ENCODE assay signal across 9 cellular contexts in genomic region chr19:3056454-3057016, GRCh38. TPM values are rescaled to one million over a fixed set of nuclear protein-coding genes. Genes with fewer than 3 reads are reported as not detected.
DNase-seq lines count a peak whose midpoint lies in the region; ATAC-seq, FAIRE-seq and TF ChIP-seq lines count a peak whose summit lies in the region.
"Had no signal": no experiment of that assay in that cellular context is flagged by ENCODE, and none has a peak within 500 bp of the region (broad histone marks: within the 10 kb centered on the region; RNA-seq: fewer than 3 reads in every experiment).

No MANE protein-coding gene starts in this region.

- DNase-seq in Caco-2, result no peak
- peak; percentile 77 for DNase-seq in NCI-H2227 (lab: John Stamatoyannopoulos, UW; ENCODE audit: unreplicated experiment)
- peak; percentile 86 for DNase-seq in endodermal cell
- DNase-seq in pancreas, result peak in 1 of 6 donors; percentile 46
- DNase-seq in NCI-H146 treated with DMSO at 0.1 percent for 48 hours (lab: John Stamatoyannopoulos, UW; ENCODE audit: unreplicated experiment), result no peak
- DNase-seq in stimulated activated naive CD4-positive, alpha-beta T cell treated with Interleukin-2 at 50 U/mL for 16 hours (lab: John Stamatoyannopoulos, UW), result no peak
- DNase-seq in NK-92 treated with Interleukin-12 subunit alpha and Interleukin-12 subunit beta, amount 100 ng/mL, for 24 hours (lab: John Stamatoyannopoulos, UW), result no peak
- DNase-seq: T-helper 9 cell had no signal

- no peak overlapping the region for H3K4me3 Mint-ChIP-seq in Caco-2 (ENCODE audit: unreplicated experiment)
- no peak overlapping the region for H3K4me3 Mint-ChIP-seq in endodermal cell

- H3K9me3 Mint-ChIP-seq in Caco-2 (ENCODE audit: unreplicated experiment) (no peaks in the 10 kb centered on the region), endodermal cell (no peaks in the 10 kb centered on the region)

- no peak for TF ChIP-seq CTCF in Caco-2 (IDR thresholded peaks at IDR 0.05; ENCODE audit: insufficient read depth in 1 of 2, low read depth in 1 of 2, low read length in 1 of 2, severe bottlenecking in 1 of 2, unreplicated experiment in 1 of 2)
- no peak for TF ChIP-seq CTCF in endodermal cell (conservative IDR thresholded peaks at IDR 0.05)
- no peak for TF ChIP-seq CTCF in pancreas (IDR thresholded peaks at IDR 0.05)

- H3K9me3 ChIP-seq in Caco-2 (no peaks in the 10 kb centered on the region), endodermal cell (ENCODE audit: control insufficient read depth, low read length) (no peaks in the 10 kb centered on the region), pancreas (no peaks in the 10 kb centered on the region)

- POLR2A ChIA-PET in Caco-2 (lab: Charles Lee), result no interaction called here

- WGBS in endodermal cell (ENCODE audit: insufficient coverage in 1 of 2, insufficient read length in 1 of 2), 2 experiments, result 23 to 33% methylated on average over 4 to 10 of the region's 10 CpGs
- 14 to 18% methylated on average over 10 of the region's 10 CpGs for WGBS in pancreas, 2 donors

- ATAC-seq in pancreas (peak in 3 of 4 donors; percentile 1 to 3 (median 2)), GM18867 (IDR thresholded peaks at IDR 0.05; ENCODE audit: unreplicated experiment) (no peak)

- H3K27ac Mint-ChIP-seq in Caco-2 (ENCODE audit: unreplicated experiment) (peak overlapping the region; percentile 69), endodermal cell (peak overlapping the region; percentile 86)

- BruUV-seq in Caco-2 (replicated peaks; lab: Mats Ljungman, UMichigan), result no TSS peak

- H3K27me3 ChIP-seq in Caco-2 (replicated peaks; ENCODE audit: control insufficient read depth, insufficient read depth, low read length), result no peaks in the 10 kb centered on the region
- no peaks in the 10 kb centered on the region for H3K27me3 ChIP-seq in endodermal cell (ENCODE audit: control insufficient read depth, insufficient read depth, low read length, poor library complexity, severe bottlenecking)
- H3K27me3 ChIP-seq in pancreas, result no peaks in the 10 kb centered on the region

- H3K9ac ChIP-seq in endodermal cell (ENCODE audit: extremely low read depth, low read length, poor library complexity, severe bottlenecking), result peak overlapping the region; percentile 59

- H3K4me1 ChIP-seq in Caco-2 (peaks cover 9% of the 10 kb centered on the region; the same call in 1 of the 2 replicates), endodermal cell (ENCODE audit: control insufficient read depth, insufficient read depth, low read length) (peaks cover 13% of the 10 kb centered on the region), pancreas (peaks cover 27 to 51% (median 34%) of the 10 kb centered on the region in 3 donors)

- H3K36me3 Mint-ChIP-seq in Caco-2 (ENCODE audit: insufficient read depth, unreplicated experiment), result peaks cover 20% of the 10 kb centered on the region
- peaks cover 55% of the 10 kb centered on the region for H3K36me3 Mint-ChIP-seq in endodermal cell (ENCODE audit: low read depth)

- CTCF ChIA-PET in Caco-2 (lab: Charles Lee), result interaction anchor here (0.6 kb wide), 1 partner anchor 75 kb away, joined by 3 read pairs; no protein-coding TSS in a partner anchor

- H3K4me3 ChIP-seq in Caco-2 (ENCODE audit: low read depth, low read length), result no peak overlapping the region
- H3K4me3 ChIP-seq in endodermal cell (ENCODE audit: low read length), result peak overlapping the region; percentile 64
- H3K4me3 ChIP-seq in pancreas, result peak overlapping the region in 2 of 4 donors; percentile 13 to 22

- H3K4me1 Mint-ChIP-seq in Caco-2 (ENCODE audit: low read depth, unreplicated experiment), result peaks cover 6% of the 10 kb centered on the region
- peaks cover 32% of the 10 kb centered on the region for H3K4me1 Mint-ChIP-seq in endodermal cell

- no peaks in the 10 kb centered on the region for H3K27me3 Mint-ChIP-seq in Caco-2 (ENCODE audit: insufficient read depth, unreplicated experiment)
- H3K27me3 Mint-ChIP-seq in endodermal cell (ENCODE audit: insufficient read depth), result no peaks in the 10 kb centered on the region

- H3K27ac ChIP-seq in endodermal cell (ENCODE audit: low read depth, low read length) (peak overlapping the region; percentile 55), pancreas (peak overlapping the region; percentile 42 to 84 (median 70))

- no peaks in the 10 kb centered on the region for H3K36me3 ChIP-seq in Caco-2 (ENCODE audit: control insufficient read depth, insufficient read depth, low read length)
- peaks cover 66% of the 10 kb centered on the region for H3K36me3 ChIP-seq in endodermal cell (ENCODE audit: control insufficient read depth, insufficient read depth, low read length)
- peaks cover 0 to 16% (median 13%) of the 10 kb centered on the region in 3 donors for H3K36me3 ChIP-seq in pancreas

- no peak for FAIRE-seq in pancreas (lab: Jason Lieb, UNC)

- intact Hi-C loops in Caco-2 (cut with micrococcal nuclease; ENCODE audit: unreplicated experiment) (no loop called here), pancreas (cut with DNase I) (no loop called here)

RNA-seq across cellular contexts. Expression of gene TLE5, which starts 5.8 kb away (rescaled TPM):
- 132 and 144 TPM in 2 replicates for total RNA-seq in Caco-2 (2022)
- total RNA-seq in endodermal cell, result 100 to 1,000 TPM; 488 to 575 TPM
- 171 TPM for polyA plus RNA-seq in endodermal cell (2013, experiment 1 of 2)
- polyA plus RNA-seq in endodermal cell (2013, experiment 2 of 2), result 199 TPM
- 100 to 1,000 TPM; 165 to 250 (median 204) TPM for total RNA-seq in pancreas
- 100 to 1,000 TPM; 539 to 573 TPM for polyA plus RNA-seq in pancreas

RNA-seq across cellular contexts. Expression of gene TLE2, which starts 27.5 kb away (rescaled TPM):
- 29.2 and 31.3 TPM in 2 replicates for total RNA-seq in Caco-2 (2022)
- total RNA-seq in endodermal cell, result 10 to 100 TPM; 75.0 to 80.3 TPM
- 8.9 TPM for polyA plus RNA-seq in endodermal cell (2013, experiment 1 of 2)
- 10.2 TPM for polyA plus RNA-seq in endodermal cell (2013, experiment 2 of 2)
- total RNA-seq in pancreas, result 10 to 100 TPM; 16.4 to 38.0 (median 21.8) TPM
- 10 to 100 TPM; 72.6 to 81.9 TPM for polyA plus RNA-seq in pancreas

RNA-seq across cellular contexts. Expression of gene GNA11, which starts 37.6 kb away (rescaled TPM):
- total RNA-seq in Caco-2 (2022) (50.0 and 50.7 TPM in 2 replicates), endodermal cell (10 to 100 TPM; 26.5 to 29.0 TPM), pancreas (10 to 100 TPM; 17.4 to 28.0 (median 23.6) TPM)
- polyA plus RNA-seq in endodermal cell (2013, experiment 1 of 2), result 21.8 TPM
- 17.4 TPM for polyA plus RNA-seq in endodermal cell (2013, experiment 2 of 2)
- polyA plus RNA-seq in pancreas, result 10 to 100 TPM; 25.6 to 28.4 TPM

Comparison
In these comparisons a context has a peak if more than half of its experiments do, and no peak if none do; other contexts are left out.
1. DNase-seq: peak in NCI-H2227 (single experiment) and endodermal cell (single experiment); none in Caco-2 (0 of 2), NCI-H146 treated with DMSO at 0.1 percent for 48 hours (single experiment), stimulated activated naive CD4-positive, alpha-beta T cell treated with Interleukin-2 at 50 U/mL for 16 hours (single experiment) and NK-92 treated with Interleukin-12 subunit alpha and Interleukin-12 subunit beta, amount 100 ng/mL, for 24 hours (single experiment).